20 cellular contexts compared by ENCODE assay signal in the genomic region with DNA sequence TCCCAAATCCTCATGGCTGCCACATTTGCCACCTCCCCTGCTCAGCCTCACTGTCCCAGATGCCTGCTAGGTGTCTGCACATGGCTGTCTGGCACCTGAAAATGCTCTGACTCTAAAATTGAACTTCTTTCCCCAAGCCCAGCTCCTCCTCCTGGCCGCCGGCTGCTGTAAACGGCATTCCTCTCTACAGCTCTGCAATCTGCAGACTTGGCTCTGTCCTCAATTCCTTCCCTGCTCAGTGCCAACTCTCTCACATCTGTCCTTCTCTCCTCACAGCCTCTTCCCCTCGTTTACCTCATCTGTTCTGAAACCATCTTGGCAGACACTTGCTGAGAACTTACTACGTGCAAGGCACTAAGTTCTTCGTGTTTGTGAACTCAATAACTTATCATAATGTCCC.
DNase-seq lines count a peak whose midpoint lies in the region; ATAC-seq and TF ChIP-seq lines count a peak whose summit lies in the region.
"Had no signal": no experiment of that assay in that cellular context is flagged by ENCODE, and none has a peak within 500 bp of the region (broad histone marks: within the 10 kb centered on the region; RNA-seq: fewer than 3 reads in every experiment).

No MANE protein-coding gene starts in this region.

- H4K8ac ChIP-seq in H9 (replicated peaks; ENCODE audit: insufficient read length, low read depth, low read length): no peak overlapping the region
- no peak overlapping the region for H4K8ac ChIP-seq in mesenchymal stem cell (ENCODE audit: low read length)

- H2BK15ac ChIP-seq in H9 (ENCODE audit: low read depth, low read length): no peak overlapping the region
- no peak overlapping the region for H2BK15ac ChIP-seq in mesenchymal stem cell (ENCODE audit: low read depth, poor library complexity, severe bottlenecking)

- no peak overlapping the region for H3K4me3 Mint-ChIP-seq in H9

- H3K4me1 ChIP-seq in H9 (ENCODE audit: insufficient read depth, low read length) (no peaks in the 10 kb centered on the region; the same call in 1 of the 2 replicates), mesenchymal stem cell (ENCODE audit: control insufficient read depth, insufficient read depth, low read depth, low read length) (peaks cover 4% of the 10 kb centered on the region)
- H3K4me1 ChIP-seq: A549, SJSA1 had no signal

- H3K27me3 ChIP-seq in H9 (ENCODE audit: insufficient read depth, low read length) (no peaks in the 10 kb centered on the region), mesenchymal stem cell (ENCODE audit: control insufficient read depth in 1 of 2, insufficient read depth in 1 of 2, low read length in 2 of 2) (peaks cover 5 to 15% of the 10 kb centered on the region in 2 experiments)

- no peak for ATAC-seq in GM21360 (IDR thresholded peaks at IDR 0.05; ENCODE audit: unreplicated experiment)
- ATAC-seq: A549 had no signal

- H2BK20ac ChIP-seq in H9 (ENCODE audit: low read depth, low read length, poor library complexity, severe bottlenecking): no peak overlapping the region

- no peaks in the 10 kb centered on the region for H3K79me2 ChIP-seq in H9 (ENCODE audit: insufficient read depth, low read length)

- no peak overlapping the region for H3T11ph ChIP-seq in H9 (ENCODE audit: low read length)

- no CpG with 5 or more reads among the region's 6 CpGs for WGBS in H9 (ENCODE audit: extremely low coverage, insufficient read length, low lambda C conversion rate)
- WGBS in mesenchymal stem cell: 80% methylated on average over 4 of the region's 6 CpGs

- H3K27ac ChIP-seq in H9 (ENCODE audit: insufficient read length, low read depth, low read length): no peak overlapping the region
- H3K27ac ChIP-seq in mesenchymal stem cell (ENCODE audit: low read length, poor library complexity, severe bottlenecking): no peak overlapping the region
- H3K27ac ChIP-seq: A549, C4-2B, PC-9, SJSA1 had no signal

- H3K14ac ChIP-seq in H9 (ENCODE audit: insufficient read depth, low read length): peak overlapping the region; percentile 37; the same call in 1 of the 2 replicates
- peak overlapping the region in 1 of 2 experiments; percentile 39 for H3K14ac ChIP-seq in mesenchymal stem cell (ENCODE audit: low read length in 2 of 2)

- DNase-seq in AG10803 (ENCODE audit: low read depth) (peak; percentile 59), H9 (no peak), choroid plexus epithelial cell (ENCODE audit: low read depth) (peak; percentile 6), inferior parietal cortex (ENCODE audit: extremely low spot score) (peak; percentile 29), mesenchymal stem cell (no peak), hypothalamus (lab: John Stamatoyannopoulos, UW) (no peak)
- DNase-seq in effector CD8-positive, alpha-beta T cell (lab: John Stamatoyannopoulos, UW): no peak
- DNase-seq: DMS153, EL, H7, IMR-90, Karpas-422, NCI-H1105 treated with DMSO at 0.1 percent for 48 hours, NCI-H1694 treated with DMSO at 0.1 percent for 48 hours, NCI-H774, PC-9 had no signal

- H3K9me3 ChIP-seq in H9 (ENCODE audit: control insufficient read depth, low read depth, low read length): no peaks in the 10 kb centered on the region
- peaks cover 10% of the 10 kb centered on the region for H3K9me3 ChIP-seq in mesenchymal stem cell (ENCODE audit: control insufficient read depth, low read length)
- H3K9me3 ChIP-seq: A549, SJSA1 had no signal

- H4K20me1 ChIP-seq in H9 (ENCODE audit: control insufficient read depth, insufficient read depth, insufficient read length): no peaks in the 10 kb centered on the region

- no peak overlapping the region for H3K56ac ChIP-seq in H9 (ENCODE audit: insufficient read length, low read depth, low read length)

- TF ChIP-seq CTCF in AG10803 (conservative IDR thresholded peaks at IDR 0.05; ENCODE audit: low read length) (peak; percentile 21; the same call in 1 of the 2 replicates), H9 (conservative IDR thresholded peaks at IDR 0.05) (no peak), choroid plexus epithelial cell (conservative IDR thresholded peaks at IDR 0.05; ENCODE audit: low read depth, low read length) (no peak)

- no peaks in the 10 kb centered on the region for H3K36me3 Mint-ChIP-seq in H9 (ENCODE audit: insufficient read depth in 1 of 3, low read depth in 3 of 3)

- no peak overlapping the region for H2AFZ ChIP-seq in H9 (ENCODE audit: low read length)
- no peak overlapping the region for H2AFZ ChIP-seq in mesenchymal stem cell (ENCODE audit: low read depth, low read length)
- H2AFZ ChIP-seq: PC-9 had no signal

- no peaks in the 10 kb centered on the region; a peak in 1 of 4 replicates for H3K4me1 Mint-ChIP-seq in H9

- no peak overlapping the region for H3K23ac ChIP-seq in H9 (ENCODE audit: insufficient read length, low read depth, low read length)
- H3K23ac ChIP-seq in mesenchymal stem cell (ENCODE audit: low read length in 2 of 2): no peak overlapping the region

- H3K9me3 Mint-ChIP-seq in H9: peaks cover 0 to 6% of the 10 kb centered on the region in 2 experiments; a peak in 2 of 5 replicates

- no peaks in the 10 kb centered on the region for H3K36me3 ChIP-seq in mesenchymal stem cell (ENCODE audit: control insufficient read depth in 1 of 2, insufficient read depth in 2 of 2, low read depth in 1 of 2, low read length in 2 of 2)
- H3K36me3 ChIP-seq: SJSA1 had no signal

- H3K4me3 ChIP-seq in AG10803 (ENCODE audit: low read length): no peak overlapping the region
- H3K4me3 ChIP-seq in choroid plexus epithelial cell (ENCODE audit: low read depth, low read length): no peak overlapping the region
- H3K4me3 ChIP-seq in mesenchymal stem cell (ENCODE audit: insufficient read depth in 1 of 2, low read depth in 1 of 2, low read length in 2 of 2): no peak overlapping the region
- H3K4me3 ChIP-seq: A549, PC-9, SJSA1 had no signal

- peaks cover 21% of the 10 kb centered on the region for H3K27me3 Mint-ChIP-seq in H9 (ENCODE audit: low read depth)

- no peak overlapping the region for H3K9ac ChIP-seq in H9 (ENCODE audit: extremely low read depth, insufficient read length, low read length)
- H3K9ac ChIP-seq in mesenchymal stem cell (ENCODE audit: low read length): no peak overlapping the region

- H2AK5ac ChIP-seq in H9 (ENCODE audit: insufficient read length, low read length) (no peak overlapping the region), mesenchymal stem cell (ENCODE audit: low read length, severe bottlenecking) (no peak overlapping the region)

- H3K4me2 ChIP-seq in H9 (ENCODE audit: insufficient read depth, insufficient read length, low read length) (no peak overlapping the region), mesenchymal stem cell (ENCODE audit: low read length, poor library complexity, severe bottlenecking) (no peak overlapping the region)
- H3K4me2 ChIP-seq: A549, PC-9 had no signal

- H3K18ac ChIP-seq in H9 (ENCODE audit: insufficient read length, low read depth, low read length) (no peak overlapping the region), mesenchymal stem cell (ENCODE audit: low read depth in 1 of 2, low read length in 2 of 2) (no peak overlapping the region)

- H3K79me1 ChIP-seq in H9 (ENCODE audit: insufficient read depth, low read depth, low read length, poor library complexity, severe bottlenecking) (no peaks in the 10 kb centered on the region), mesenchymal stem cell (replicated peaks; ENCODE audit: low read length, poor library complexity, severe bottlenecking) (no peaks in the 10 kb centered on the region)

- H3K23me2 ChIP-seq in H9 (ENCODE audit: insufficient read length, low read depth, low read length, poor library complexity, severe bottlenecking): no peaks in the 10 kb centered on the region

- H3K4ac ChIP-seq in H9 (ENCODE audit: low read depth, low read length) (no peak overlapping the region), mesenchymal stem cell (ENCODE audit: low read depth in 1 of 2, low read length in 2 of 2) (no peak overlapping the region)

- no peak overlapping the region for H4K5ac ChIP-seq in H9 (ENCODE audit: insufficient read length, low read depth, low read length)

- no peak overlapping the region for H4K91ac ChIP-seq in H9 (ENCODE audit: insufficient read length, low read depth, low read length)
- no peak overlapping the region for H4K91ac ChIP-seq in mesenchymal stem cell (ENCODE audit: low read length)

- H2BK120ac ChIP-seq in H9 (ENCODE audit: low read depth, low read length, poor library complexity, severe bottlenecking) (no peak overlapping the region), mesenchymal stem cell (ENCODE audit: low read depth, low read length) (no peak overlapping the region)

- no peak overlapping the region for H2BK5ac ChIP-seq in H9 (ENCODE audit: insufficient read length, low read length)
- H2BK5ac ChIP-seq in mesenchymal stem cell (ENCODE audit: low read depth, low read length, poor library complexity, severe bottlenecking): no peak overlapping the region

- H2BK12ac ChIP-seq in H9 (ENCODE audit: insufficient read length, low read depth, low read length): no peak overlapping the region
- no peak overlapping the region for H2BK12ac ChIP-seq in mesenchymal stem cell (ENCODE audit: low read length in 2 of 2)

- no peak overlapping the region; a peak in 1 of 7 replicates for H3K27ac Mint-ChIP-seq in H9

Comparison
In these comparisons a context has a peak if more than half of its experiments do, and no peak if none do; other contexts are left out.
1. DNase-seq: peak in AG10803 (single experiment), choroid plexus epithelial cell (single experiment) and inferior parietal cortex (single experiment); none in H9 (single experiment), mesenchymal stem cell (single experiment), effector CD8-positive, alpha-beta T cell (single experiment) and hypothalamus (0 of 51).